ENCODE assay signal across 40 cellular contexts in genomic region chrY:20780776-20781175, GRCh38. TPM values are rescaled to one million over a fixed set of nuclear protein-coding genes. Genes with fewer than 3 reads are reported as not detected.
"Had no signal": no experiment of that assay in that cellular context is flagged by ENCODE, and none has a peak within 500 bp of the region (broad histone marks: within the 10 kb centered on the region; RNA-seq: fewer than 3 reads in every experiment).

No MANE protein-coding gene starts in this region.

- H3K9me3 ChIP-seq: MG63 had no signal

- H3K4me3 ChIP-seq: MG63 had no signal

- H3K27me3 ChIP-seq: MG63 had no signal

- DNase-seq: Karpas-422, Kasumi-1, MG63, MM.1S, MV-4-11, NCI-H1048, NCI-H1092, NCI-H1092 treated with DMSO at 0.1 percent for 48 hours, NCI-H1105, NCI-H1105 treated with DMSO at 0.1 percent for 48 hours, NCI-H1417, NCI-H1417 treated with DMSO at 0.1 percent for 48 hours, NCI-H1436, NCI-H1436 treated with DMSO at 0.1 percent for 48 hours, NCI-H146, NCI-H1694, NCI-H1694 treated with DMSO at 0.1 percent for 48 hours, NCI-H187, NCI-H187 treated with DMSO at 0.1 percent for 48 hours, NCI-H1930, NCI-H2029, NCI-H2029 treated with DMSO at 0.1 percent for 48 hours, NCI-H2081, NCI-H2081 treated with DMSO at 0.1 percent for 48 hours, NCI-H2107, NCI-H2171, NCI-H2171 treated with DMSO at 0.1 percent for 48 hours, NCI-H2227 treated with DMSO at 0.1 percent for 48 hours, NCI-H226, NCI-H345, NCI-H446, NCI-H446 treated with DMSO at 0.1 percent for 48 hours, NCI-H510A, NCI-H510A treated with DMSO at 0.1 percent for 48 hours, NCI-H524 had no signal

- H3K36me3 ChIP-seq: MG63 had no signal

- H3K27ac ChIP-seq: KMS-11 had no signal

RNA-seq across cellular contexts. Expression of gene RPS4Y2, which starts 24.9 kb away (rescaled TPM):
- total RNA-seq: LHCN-M2, M059J, MCF 10A, NCI-H460 had no signal
